21 cellular contexts compared by ENCODE assay signal in the genomic region with DNA sequence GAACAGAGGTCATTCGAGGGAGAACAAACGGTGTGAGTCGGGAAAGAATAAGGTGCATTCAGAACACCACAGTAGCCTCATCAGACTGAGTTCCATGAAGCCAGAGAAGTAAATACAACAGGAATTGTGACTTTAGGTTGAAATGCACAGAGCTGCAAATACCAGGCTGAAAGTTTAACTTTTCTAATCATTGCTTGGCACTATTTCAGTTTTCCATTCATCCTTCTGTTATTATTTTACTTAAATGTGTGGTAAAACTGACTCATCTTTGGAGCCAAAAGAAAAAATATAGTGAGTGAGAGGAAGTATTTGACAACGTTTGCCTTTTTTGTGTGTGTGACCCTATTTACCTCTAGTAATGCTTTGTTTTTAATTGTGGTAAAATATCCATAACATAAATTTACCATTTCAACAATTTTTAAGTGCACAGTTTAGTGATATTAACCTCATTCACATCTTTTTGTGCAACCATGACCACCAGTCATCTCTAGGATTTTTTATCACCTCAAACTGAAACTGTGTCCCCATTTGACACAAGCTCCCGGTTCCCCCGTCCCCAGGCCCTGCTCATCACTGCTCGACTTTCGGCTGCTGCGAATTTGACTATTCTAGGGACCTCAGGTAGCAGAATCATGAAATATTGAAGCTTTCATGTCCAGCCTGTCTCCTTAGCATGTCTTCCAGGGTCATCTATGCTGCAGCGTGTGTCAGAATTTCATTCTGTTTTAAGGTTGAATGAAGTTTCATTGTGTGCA.
DNase-seq lines count a peak whose midpoint lies in the region; ATAC-seq and TF ChIP-seq lines count a peak whose summit lies in the region.
"Had no signal": no experiment of that assay in that cellular context is flagged by ENCODE, and none has a peak within 500 bp of the region (broad histone marks: within the 10 kb centered on the region; RNA-seq: fewer than 3 reads in every experiment).

No MANE protein-coding gene starts in this region.

- H3K4me1 Mint-ChIP-seq in activated T-helper 17 cell treated with anti-CD3 and anti-CD28 coated beads, Interleukin-2, amount 50 U/mL, for 72 hours: no peaks in the 10 kb centered on the region
- peaks cover 19% of the 10 kb centered on the region for H3K4me1 Mint-ChIP-seq in activated naive CD4-positive, alpha-beta T cell treated with anti-CD3 and anti-CD28 coated beads, Interleukin-2, amount 10 ng/mL, durations not matched to agents 7 days and 5 days

- in situ Hi-C loops in transverse colon (cut with MboI; ENCODE audit: low pct_ligation_motif_present in 1 of 4, low pct_unique_long_range_greater_than_20kb in 1 of 4, low sequenced_read_pairs in 3 of 4): no loop called here

- no peak for TF ChIP-seq EP300 in transverse colon (IDR thresholded peaks at IDR 0.05; ENCODE audit: low read depth)

- no peaks in the 10 kb centered on the region for H3K9me3 ChIP-seq in transverse colon
- H3K9me3 ChIP-seq: body of pancreas, lower lobe of right lung had no signal

- H3K27ac ChIP-seq in transverse colon: peak overlapping the region in 3 of 4 donors; percentile 44 to 84 (median 81)
- H3K27ac ChIP-seq: body of pancreas, parathyroid adenoma, VCaP had no signal

- H3K9me3 Mint-ChIP-seq in activated T-helper 17 cell treated with anti-CD3 and anti-CD28 coated beads, Interleukin-2, amount 50 U/mL, for 72 hours: no peaks in the 10 kb centered on the region
- H3K9me3 Mint-ChIP-seq in activated naive CD4-positive, alpha-beta T cell treated with anti-CD3 and anti-CD28 coated beads, Interleukin-2, amount 10 ng/mL, durations not matched to agents 7 days and 5 days: no peaks in the 10 kb centered on the region

- H3K27ac Mint-ChIP-seq in activated T-helper 17 cell treated with anti-CD3 and anti-CD28 coated beads, Interleukin-2, amount 50 U/mL, for 72 hours: no peak overlapping the region
- H3K27ac Mint-ChIP-seq in activated naive CD4-positive, alpha-beta T cell treated with anti-CD3 and anti-CD28 coated beads, Interleukin-2, amount 10 ng/mL, durations not matched to agents 7 days and 5 days: no peak overlapping the region
- H3K27ac Mint-ChIP-seq: activated naive CD4-positive, alpha-beta T cell treated with anti-CD3 and anti-CD28 coated beads, Interleukin-2, amount 50 U/mL, for 24 hours; CD4-positive, alpha-beta memory T cell had no signal

- H3K4me1 ChIP-seq in transverse colon: peaks cover 19 to 45% (median 23%) of the 10 kb centered on the region in 4 donors

- CTCF ChIA-PET in activated naive CD4-positive, alpha-beta T cell treated with anti-CD3 and anti-CD28 coated beads, Interleukin-2, amount 10 ng/mL, durations not matched to agents 7 days and 5 days (lab: Charles Lee): no interaction called here

- intact Hi-C loops in transverse colon (cut with DNase I; ENCODE audit: low total_unique reads): no loop called here

- no peaks in the 10 kb centered on the region for H3K36me3 Mint-ChIP-seq in activated T-helper 17 cell treated with anti-CD3 and anti-CD28 coated beads, Interleukin-2, amount 50 U/mL, for 72 hours (ENCODE audit: low read depth)
- no peaks in the 10 kb centered on the region for H3K36me3 Mint-ChIP-seq in activated naive CD4-positive, alpha-beta T cell treated with anti-CD3 and anti-CD28 coated beads, Interleukin-2, amount 10 ng/mL, durations not matched to agents 7 days and 5 days

- no peak overlapping the region for H3K4me3 Mint-ChIP-seq in activated T-helper 17 cell treated with anti-CD3 and anti-CD28 coated beads, Interleukin-2, amount 50 U/mL, for 72 hours
- H3K4me3 Mint-ChIP-seq in activated naive CD4-positive, alpha-beta T cell treated with anti-CD3 and anti-CD28 coated beads, Interleukin-2, amount 10 ng/mL, durations not matched to agents 7 days and 5 days: no peak overlapping the region
- H3K4me3 Mint-ChIP-seq: activated naive CD4-positive, alpha-beta T cell treated with anti-CD3 and anti-CD28 coated beads, Interleukin-2, amount 50 U/mL, for 24 hours; activated T-cell treated with anti-CD3 and anti-CD28 coated beads, Interleukin-2, amount 50 U/mL, for 4 hours; CD4-positive, alpha-beta memory T cell had no signal

- peaks cover 2% of the 10 kb centered on the region for H3K27me3 Mint-ChIP-seq in activated T-helper 17 cell treated with anti-CD3 and anti-CD28 coated beads, Interleukin-2, amount 50 U/mL, for 72 hours
- H3K27me3 Mint-ChIP-seq in activated naive CD4-positive, alpha-beta T cell treated with anti-CD3 and anti-CD28 coated beads, Interleukin-2, amount 10 ng/mL, durations not matched to agents 7 days and 5 days: peaks cover 30% of the 10 kb centered on the region
- H3K27me3 Mint-ChIP-seq: activated naive CD4-positive, alpha-beta T cell treated with anti-CD3 and anti-CD28 coated beads, Interleukin-2, amount 50 U/mL, for 24 hours had no signal

- 48 to 66% methylated on average over 9 to 10 of the region's 10 CpGs for WGBS in transverse colon (ENCODE audit: low coverage in 1 of 2), 2 donors

- no peaks in the 10 kb centered on the region for H3K27me3 ChIP-seq in transverse colon
- H3K27me3 ChIP-seq: body of pancreas had no signal

- TF ChIP-seq POLR2A in transverse colon (IDR thresholded peaks at IDR 0.05): no peak

- H3K36me3 ChIP-seq in transverse colon: no peaks in the 10 kb centered on the region
- H3K36me3 ChIP-seq: lower lobe of right lung had no signal

- no peak for TF ChIP-seq CTCF in fibroblast of the aortic adventitia (IDR thresholded peaks at IDR 0.05; ENCODE audit: insufficient read depth, low read length)
- no peak for TF ChIP-seq CTCF in transverse colon (IDR thresholded peaks at IDR 0.05)

- DNase-seq in NOMO-1 treated with DMSO at 0.1 percent for 48 hours (lab: John Stamatoyannopoulos, UW; ENCODE audit: unreplicated experiment) (peak; percentile 7), NOMO-1 treated with dmso at 0.1 percent for 144 hours (lab: John Stamatoyannopoulos, UW; ENCODE audit: unreplicated experiment) (no peak), fibroblast of the aortic adventitia (ENCODE audit: low read depth) (peak; percentile 18), transverse colon (no peak), NCI-H1092 treated with DMSO at 0.1 percent for 48 hours (lab: John Stamatoyannopoulos, UW) (no peak)
- DNase-seq in activated naive CD4-positive, alpha-beta T cell treated with anti-CD3 and anti-CD28 coated beads, Interleukin-2, amount 10 ng/mL, durations not matched to agents 7 days and 5 days: no peak
- DNase-seq: activated CD4-positive, alpha-beta T cell treated with anti-CD3 and anti-CD28 coated beads, Interleukin-2, amount 50 U/mL, for 48 hours; activated T-cell treated with anti-CD3 and anti-CD28 coated beads, Interleukin-2, amount 50 U/mL, for 4 hours; body of pancreas; CD4-positive, alpha-beta memory T cell; cortex of kidney; lower lobe of right lung; NCI-H1694 treated with DMSO at 0.1 percent for 48 hours; NCI-H446 treated with DMSO at 0.1 percent for 48 hours; Right ventricle myocardium superior; stimulated activated CD4-positive, alpha-beta T cell treated with anti-CD3 and anti-CD28 coated beads, Interleukin-4, amount 100 ng/mL, for 1 hour had no signal

- ATAC-seq in activated T-helper 17 cell treated with anti-CD3 and anti-CD28 coated beads, Interleukin-2, amount 50 U/mL, for 72 hours (replicated peaks): peak; percentile 19
- ATAC-seq in activated CD4-positive, CD25-positive, alpha-beta regulatory T cell treated with anti-CD3 and anti-CD28 coated beads, Interleukin-2, amount 50 U/mL, for 24 hours: no peak
- ATAC-seq: activated T-cell treated with anti-CD3 and anti-CD28 coated beads, Interleukin-2, amount 50 U/mL, for 4 hours; body of pancreas; lower lobe of right lung had no signal

- H3K4me3 ChIP-seq in fibroblast of the aortic adventitia (ENCODE audit: low read depth, low read length) (no peak overlapping the region), transverse colon (no peak overlapping the region)
- H3K4me3 ChIP-seq: body of pancreas, lower lobe of right lung had no signal

Comparison
In these comparisons a context has a peak if more than half of its experiments do, and no peak if none do; other contexts are left out.
1. DNase-seq: peak in NOMO-1 treated with DMSO at 0.1 percent for 48 hours (single experiment) and fibroblast of the aortic adventitia (single experiment); none in NOMO-1 treated with dmso at 0.1 percent for 144 hours (single experiment), transverse colon (single experiment), activated naive CD4-positive, alpha-beta T cell treated with anti-CD3 and anti-CD28 coated beads, Interleukin-2, amount 10 ng/mL, durations not matched to agents 7 days and 5 days (single experiment) and NCI-H1092 treated with DMSO at 0.1 percent for 48 hours (single experiment).